In the genomic region with DNA sequence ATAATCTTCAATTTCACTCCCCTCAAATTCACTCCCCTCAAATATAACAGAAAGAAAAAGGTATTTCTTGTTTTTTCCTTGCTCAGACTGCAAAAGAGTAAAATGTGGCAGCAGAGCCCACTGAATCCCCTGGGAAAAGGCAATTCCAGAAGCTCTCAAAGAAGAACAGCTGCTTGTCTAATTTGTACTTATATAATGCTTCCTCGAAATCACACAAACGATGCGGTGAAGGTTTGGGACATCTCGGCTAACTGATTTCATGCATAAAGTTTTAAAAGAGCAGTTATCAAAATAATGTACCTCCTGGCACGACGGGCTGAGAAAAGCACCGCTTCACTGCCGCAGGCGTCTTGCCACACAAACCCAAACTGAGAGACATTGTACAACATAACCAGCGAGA, we compare ENCODE assay signal across 30 cellular contexts.
"Had no signal": no experiment of that assay in that cellular context is flagged by ENCODE, and none has a peak within 500 bp of the region (broad histone marks: within the 10 kb centered on the region; RNA-seq: fewer than 3 reads in every experiment).

No MANE protein-coding gene starts in this region.

- FAIRE-seq: bronchial epithelial cell, small intestine had no signal

- H3K9me3 ChIP-seq: colonic mucosa, gastrocnemius medialis, left ventricle myocardium inferior, ovary, prostate gland, stomach, tibial artery, upper lobe of right lung had no signal

- DNase-seq: activated B cell treated with CpG ODN at 0.5 μM for 24 hours; activated CD4-positive, alpha-beta T cell treated with anti-CD3 and anti-CD28 coated beads for 4 hours; activated CD4-positive, alpha-beta T cell treated with anti-CD3 and anti-CD28 coated beads, Interleukin-2, amount 50 U/mL, for 48 hours; activated T-cell treated with anti-CD3 and anti-CD28 coated beads, Interleukin-2, amount 50 U/mL, for 48 hours; anterior cingulate cortex; cerebellar nuclear complex; colonic mucosa; dorsolateral prefrontal cortex; effector memory CD4-positive, alpha-beta T cell; gastrocnemius medialis; islet precursor cell; left ventricle myocardium inferior; mesendoderm; ovary; retina; small intestine; stimulated activated CD4-positive, alpha-beta T cell treated with anti-CD3 and anti-CD28 coated beads, Interleukin-4, amount 100 ng/mL, for 24 hours; stomach; T-cell; tibial artery; upper lobe of right lung had no signal

- H3K27me3 ChIP-seq: colonic mucosa, dorsolateral prefrontal cortex, gastrocnemius medialis, hepatocyte, ovary, stomach, tibial artery, upper lobe of right lung had no signal

- H3K27me3 Mint-ChIP-seq: activated B cell treated with CpG ODN at 0.5 μM for 24 hours; activated naive CD8-positive, alpha-beta T cell; T-cell had no signal

- H3K27ac ChIP-seq: colonic mucosa, dorsolateral prefrontal cortex, gastrocnemius medialis, hepatocyte, left ventricle myocardium inferior, ovary, prostate gland, stomach, tibial artery, upper lobe of right lung had no signal

- H2AFZ ChIP-seq: hepatocyte had no signal

- H3K4me3 Mint-ChIP-seq: activated B cell treated with CpG ODN at 0.5 μM for 24 hours; activated naive CD8-positive, alpha-beta T cell; nephron; stimulated activated effector memory CD8-positive, alpha-beta T cell treated with anti-CD3 and anti-CD28 coated beads, Interleukin-12 subunit alpha, Interleukin-12 subunit beta, amount 100 ng/mL, for 72 hours; T-cell had no signal

- H3K4me3 ChIP-seq: colonic mucosa, dorsolateral prefrontal cortex, gastrocnemius medialis, hepatocyte, left ventricle myocardium inferior, lung, ovary, prostate gland, stomach, tibial artery, upper lobe of right lung had no signal

- H3K27ac Mint-ChIP-seq: activated B cell treated with CpG ODN at 0.5 μM for 24 hours; activated naive CD8-positive, alpha-beta T cell; activated T-helper 2 cell treated with anti-CD3 and anti-CD28 coated beads, Interferon-gamma antibody, Interleukin-2, Interleukin-4, amounts not matched to agents 10 μg/mL and 5 μg/mL and 100 μg/mL, durations not matched to agents 14 hours and 24 hours and 36 hours; nephron; T-cell had no signal

- H3K9me3 Mint-ChIP-seq: activated B cell treated with CpG ODN at 0.5 μM for 24 hours; activated T-helper 2 cell treated with anti-CD3 and anti-CD28 coated beads, Interferon-gamma antibody, Interleukin-2, Interleukin-4, amounts not matched to agents 10 μg/mL and 5 μg/mL and 100 μg/mL, durations not matched to agents 14 hours and 24 hours and 36 hours; nephron; stimulated activated effector memory CD8-positive, alpha-beta T cell treated with anti-CD3 and anti-CD28 coated beads, Interleukin-12 subunit alpha, Interleukin-12 subunit beta, amount 100 ng/mL, for 72 hours; T-cell had no signal

- H3K4me1 ChIP-seq: upper lobe of right lung had no signal

- ATAC-seq: gastrocnemius medialis; sciatic nerve; stimulated activated effector memory CD8-positive, alpha-beta T cell treated with anti-CD3 and anti-CD28 coated beads, Interleukin-12 subunit alpha, Interleukin-12 subunit beta, amount 100 ng/mL, for 72 hours; T-cell; upper lobe of right lung had no signal

- H3K4me2 ChIP-seq: hepatocyte had no signal

- H3K36me3 ChIP-seq: colonic mucosa, gastrocnemius medialis, left ventricle myocardium inferior, ovary, prostate gland, upper lobe of right lung had no signal

- H3K4me1 Mint-ChIP-seq: activated B cell treated with CpG ODN at 0.5 μM for 24 hours had no signal
